ENCODE assay signal across 11 cellular contexts in the genomic region with DNA sequence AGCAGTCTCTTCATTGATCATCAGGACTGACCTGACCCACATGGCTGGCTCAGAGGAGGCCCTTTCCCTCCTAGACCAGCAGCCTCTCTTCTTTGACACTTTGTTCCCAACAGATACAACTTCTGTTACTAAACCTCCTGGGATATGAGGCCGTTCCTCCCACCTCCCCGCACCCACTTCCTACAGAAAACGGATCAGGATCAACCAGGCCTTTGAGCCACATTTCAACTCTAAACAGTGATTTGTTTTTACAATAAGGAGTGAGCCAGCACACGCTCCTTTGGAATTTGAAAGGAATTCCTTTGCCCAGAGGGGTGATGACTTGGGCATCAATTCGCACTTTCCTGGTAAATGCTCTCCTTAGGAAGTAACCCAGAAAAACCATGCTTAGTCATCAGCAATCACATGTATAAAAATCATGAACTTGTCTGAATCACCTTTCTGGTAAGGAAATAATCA.
A peak's percentile ranks its signal among the peaks of the same experiment; 100 is the strongest.
DNase-seq lines count a peak whose midpoint lies in the region; ATAC-seq, FAIRE-seq and TF ChIP-seq lines count a peak whose summit lies in the region.
"Had no signal": no experiment of that assay in that cellular context is flagged by ENCODE, and none has a peak within 500 bp of the region (broad histone marks: within the 10 kb centered on the region; RNA-seq: fewer than 3 reads in every experiment).

No MANE protein-coding gene starts in this region.

- CTCF ChIA-PET in H1 (lab: Charles Lee; ENCODE audit: partially characterized antibody): interaction anchor here (1.2 kb wide), 1 partner anchor 14 kb away, joined by 3 read pairs; no protein-coding TSS in a partner anchor

- FAIRE-seq in H1 (lab: Jason Lieb, UNC): no peak

- no peak for TF ChIP-seq EP300 in H1 (IDR thresholded peaks at IDR 0.05; ENCODE audit: borderline replicate concordance in 1 of 2, low read depth in 2 of 2, low read length in 2 of 2)

- H2BK20ac ChIP-seq in H1 (ENCODE audit: low read length): peak overlapping the region; percentile 83

- peaks cover 0 to 13% (median 6%) of the 10 kb centered on the region in 4 experiments; a peak in 5 of 7 replicates for H3K4me1 ChIP-seq in H1 (replicated peaks in 1 of 4; ENCODE audit: control insufficient read depth in 3 of 4, insufficient read depth in 4 of 4, low read length in 3 of 4)
- H3K4me1 ChIP-seq in mesenchymal stem cell (ENCODE audit: control insufficient read depth, insufficient read depth, low read depth, low read length): peaks cover 6% of the 10 kb centered on the region

- H2BK5ac ChIP-seq in H1 (ENCODE audit: low read depth, low read length) (0 out of 2 replicates have a peak overlapping the region, but pooled peaks have one; percentile 38), mesenchymal stem cell (ENCODE audit: low read depth, low read length, poor library complexity, severe bottlenecking) (peak overlapping the region; percentile 95)

- H3K27me3 ChIP-seq in MG63 (no peaks in the 10 kb centered on the region), H1 (replicated peaks in 1 of 4; ENCODE audit: control insufficient read depth in 3 of 4, extremely low read depth in 1 of 4, insufficient read depth in 3 of 4, low read length in 3 of 4) (no peaks in the 10 kb centered on the region; a peak in 1 of 7 replicates), mesenchymal stem cell (ENCODE audit: control insufficient read depth in 1 of 2, insufficient read depth in 1 of 2, low read length in 2 of 2) (no peaks in the 10 kb centered on the region)

- H4K8ac ChIP-seq in H1 (ENCODE audit: extremely low read depth, insufficient read depth, low read length): no peak overlapping the region
- H4K8ac ChIP-seq in mesenchymal stem cell (ENCODE audit: low read length): peak overlapping the region; percentile 79

- H2AFZ ChIP-seq in H1 (ENCODE audit: low read length): peak overlapping the region; percentile 30; the same call in 1 of the 2 replicates
- H2AFZ ChIP-seq in mesenchymal stem cell (ENCODE audit: low read depth, low read length): no peak overlapping the region

- no peaks in the 10 kb centered on the region for H3K79me2 ChIP-seq in H1 (ENCODE audit: control insufficient read depth in 1 of 2, insufficient read depth in 2 of 2, low read length in 2 of 2)

- POLR2A ChIA-PET in H1 (lab: Charles Lee; ENCODE audit: partially characterized antibody): no interaction called here

- no peak for ATAC-seq in HG03196 (IDR thresholded peaks at IDR 0.05; ENCODE audit: unreplicated experiment)

- peak; percentile 85 for DNase-seq in AG09319 (ENCODE audit: extremely low read depth, low read depth)
- peak; percentile 87 for DNase-seq in MG63
- DNase-seq in H1 (ENCODE audit: low read depth in 1 of 2, low spot score in 2 of 2): peak in 1 of 2 experiments; percentile 61
- DNase-seq in mesenchymal stem cell: peak; percentile 84
- DNase-seq in activated CD4-positive, CD25-positive, alpha-beta regulatory T cell treated with anti-CD3 and anti-CD28 coated beads, Interleukin-2, amount 50 U/mL, for 72 hours: no peak
- DNase-seq in activated CD8-positive, alpha-beta memory T cell treated with anti-CD3 and anti-CD28 coated beads, Interleukin-2, amount 50 U/mL, for 48 hours: no peak
- no peak for DNase-seq in activated naive CD4-positive, alpha-beta T cell treated with anti-CD3 and anti-CD28 coated beads, Interleukin-2, amount 50 U/mL, for 16 hours
- DNase-seq: activated T-cell treated with anti-CD3 and anti-CD28 coated beads, Interleukin-2, amount 50 U/mL, for 24 hours; effector memory CD4-positive, alpha-beta T cell; SIG-M5 had no signal

- 53% methylated on average over 5 of the region's 5 CpGs; no CpG with 5 or more reads in 1 of the 2 experiments for WGBS in H1 (ENCODE audit: extremely low coverage in 1 of 2, insufficient coverage in 1 of 2, insufficient read length in 1 of 2, insufficient replicate concordance in 2 of 2, low coverage in 1 of 2, low lambda C conversion rate in 2 of 2, missing lambda C conversion rate in 1 of 2), 2 experiments
- 3% methylated on average over 5 of the region's 5 CpGs for WGBS in mesenchymal stem cell

- TF ChIP-seq POLR2A in H1 (IDR thresholded peaks at IDR 0.05; ENCODE audit: control extremely low read depth in 1 of 2, low read depth in 2 of 2, low read length in 2 of 2): no peak

- H4K5ac ChIP-seq in H1 (ENCODE audit: insufficient read length, low read depth, low read length): no peak overlapping the region

- H3K23me2 ChIP-seq in H1 (ENCODE audit: low read depth, low read length): no peaks in the 10 kb centered on the region

- H3K9ac ChIP-seq in H1 (replicated peaks in 1 of 4; ENCODE audit: extremely low read depth in 1 of 4, low read depth in 3 of 4, low read length in 3 of 4): no peak overlapping the region
- H3K9ac ChIP-seq in mesenchymal stem cell (ENCODE audit: low read length): peak overlapping the region; percentile 64

- H3K23ac ChIP-seq in H1 (ENCODE audit: insufficient read length) (no peak overlapping the region), mesenchymal stem cell (ENCODE audit: low read length in 2 of 2) (no peak overlapping the region)

- H2BK15ac ChIP-seq in H1 (ENCODE audit: low read length): no peak overlapping the region
- H2BK15ac ChIP-seq in mesenchymal stem cell (ENCODE audit: low read depth, poor library complexity, severe bottlenecking): no peak overlapping the region

- no peak overlapping the region; a peak in 1 of 4 replicates for H3K4me2 ChIP-seq in H1 (ENCODE audit: insufficient read depth in 1 of 2, low read depth in 2 of 2, low read length in 2 of 2)
- no peak overlapping the region for H3K4me2 ChIP-seq in mesenchymal stem cell (ENCODE audit: low read length, poor library complexity, severe bottlenecking)

- no peak overlapping the region for H3K27ac ChIP-seq in H1 (ENCODE audit: low read depth, low read length)
- peak overlapping the region; percentile 97 for H3K27ac ChIP-seq in mesenchymal stem cell (ENCODE audit: low read length, poor library complexity, severe bottlenecking)

- H3K79me1 ChIP-seq in H1 (ENCODE audit: low read depth, low read length) (no peaks in the 10 kb centered on the region), mesenchymal stem cell (replicated peaks; ENCODE audit: low read length, poor library complexity, severe bottlenecking) (no peaks in the 10 kb centered on the region)

- H3K18ac ChIP-seq in H1 (ENCODE audit: extremely low read depth, low read length) (peak overlapping the region; percentile 81), mesenchymal stem cell (ENCODE audit: low read depth in 1 of 2, low read length in 2 of 2) (peak overlapping the region; percentile 7 to 85)

- H3K36me3 ChIP-seq in MG63 (no peaks in the 10 kb centered on the region), H1 (ENCODE audit: control insufficient read depth in 2 of 4, insufficient read depth in 4 of 4, low read length in 3 of 4) (no peaks in the 10 kb centered on the region), mesenchymal stem cell (ENCODE audit: control insufficient read depth in 1 of 2, insufficient read depth in 2 of 2, low read depth in 1 of 2, low read length in 2 of 2) (no peaks in the 10 kb centered on the region)

- no peak overlapping the region for H3K56ac ChIP-seq in H1 (replicated peaks; ENCODE audit: insufficient read length, low read depth, low read length)

- no peaks in the 10 kb centered on the region for H4K20me1 ChIP-seq in H1 (replicated peaks in 1 of 2; ENCODE audit: control insufficient read depth in 1 of 2, insufficient read depth in 2 of 2, low read length in 2 of 2)

- peak overlapping the region; percentile 27 for H2BK120ac ChIP-seq in H1 (replicated peaks; ENCODE audit: low read depth, low read length)
- peak overlapping the region; percentile 71 for H2BK120ac ChIP-seq in mesenchymal stem cell (ENCODE audit: low read depth, low read length)

- H3K9me3 ChIP-seq in MG63 (peaks cover 4% of the 10 kb centered on the region), H1 (ENCODE audit: insufficient read depth in 2 of 2, low read depth in 1 of 2, low read length in 1 of 2) (no peaks in the 10 kb centered on the region), mesenchymal stem cell (ENCODE audit: control insufficient read depth, low read length) (peaks cover 10% of the 10 kb centered on the region)

- no peak for TF ChIP-seq RAD21 in H1 (IDR thresholded peaks at IDR 0.05 in 1 of 2, conservative IDR thresholded peaks at IDR 0.05 in 1 of 2; ENCODE audit: low read depth in 2 of 2, low read length in 2 of 2)

- H3K14ac ChIP-seq in H1 (ENCODE audit: insufficient read length) (no peak overlapping the region), mesenchymal stem cell (ENCODE audit: low read length in 2 of 2) (no peak overlapping the region)

- no peak for TF ChIP-seq CTCF in AG09319 (IDR thresholded peaks at IDR 0.05; ENCODE audit: low read depth, low read length)
- TF ChIP-seq CTCF in H1 (IDR thresholded peaks at IDR 0.05; ENCODE audit: control extremely low read depth in 1 of 3, insufficient read depth in 1 of 3, low read depth in 1 of 3, low read length in 3 of 3): no peak

- H2AK5ac ChIP-seq in H1 (ENCODE audit: low read depth, low read length) (no peak overlapping the region), mesenchymal stem cell (ENCODE audit: low read length, severe bottlenecking) (peak overlapping the region; percentile 66)

- H3K4me3 ChIP-seq in MG63 (no peak overlapping the region), H1 (ENCODE audit: extremely low read depth in 1 of 4, insufficient read depth in 2 of 4, low read depth in 3 of 4, low read length in 4 of 4) (no peak overlapping the region), mesenchymal stem cell (ENCODE audit: insufficient read depth in 1 of 2, low read depth in 1 of 2, low read length in 2 of 2) (no peak overlapping the region)

- H3K4ac ChIP-seq in H1 (replicated peaks; ENCODE audit: insufficient read length, low read depth, low read length) (no peak overlapping the region), mesenchymal stem cell (ENCODE audit: low read depth in 1 of 2, low read length in 2 of 2) (peak overlapping the region; percentile 20 to 43)

- H2BK12ac ChIP-seq in H1 (ENCODE audit: low read depth, low read length): peak overlapping the region; percentile 93
- peak overlapping the region in 1 of 2 experiments; percentile 33 for H2BK12ac ChIP-seq in mesenchymal stem cell (ENCODE audit: low read length in 2 of 2)

- H4K91ac ChIP-seq in H1 (replicated peaks; ENCODE audit: insufficient read length, low read length) (peak overlapping the region; percentile 45), mesenchymal stem cell (ENCODE audit: low read length) (peak overlapping the region; percentile 48)

TF ChIP-seq in H1, 55 proteins besides CTCF, POLR2A, EP300 and RAD21 (continues in another document):
- 0 out of 2 replicates have a peak, but pooled peaks have one; percentile 39 for TF ChIP-seq TEAD4 (IDR thresholded peaks at IDR 0.05; ENCODE audit: low read depth, low read length)
- TF ChIP-seq ASH2L (IDR thresholded peaks at IDR 0.05; ENCODE audit: low read length): peak; percentile 63
- no peak for TF ChIP-seq RNF2 (IDR thresholded peaks at IDR 0.05; ENCODE audit: borderline replicate concordance, low read depth, low read length, missing control alignments, poor library complexity, severe bottlenecking)
- TF ChIP-seq, protein P1, sequence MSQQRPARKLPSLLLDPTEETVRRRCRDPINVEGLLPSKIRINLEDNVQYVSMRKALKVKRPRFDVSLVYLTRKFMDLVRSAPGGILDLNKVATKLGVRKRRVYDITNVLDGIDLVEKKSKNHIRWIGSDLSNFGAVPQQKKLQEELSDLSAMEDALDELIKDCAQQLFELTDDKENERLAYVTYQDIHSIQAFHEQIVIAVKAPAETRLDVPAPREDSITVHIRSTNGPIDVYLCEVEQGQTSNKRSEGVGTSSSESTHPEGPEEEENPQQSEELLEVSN (IDR thresholded peaks at IDR 0.05): peak; percentile 88

Comparison
In these comparisons a context has a peak if more than half of its experiments do, and no peak if none do; other contexts are left out.
1. DNase-seq: peak in AG09319 (single experiment), MG63 (single experiment) and mesenchymal stem cell (single experiment); none in activated CD4-positive, CD25-positive, alpha-beta regulatory T cell treated with anti-CD3 and anti-CD28 coated beads, Interleukin-2, amount 50 U/mL, for 72 hours (single experiment), activated CD8-positive, alpha-beta memory T cell treated with anti-CD3 and anti-CD28 coated beads, Interleukin-2, amount 50 U/mL, for 48 hours (single experiment) and activated naive CD4-positive, alpha-beta T cell treated with anti-CD3 and anti-CD28 coated beads, Interleukin-2, amount 50 U/mL, for 16 hours (single experiment).